7 cellular contexts compared by ENCODE assay signal in genomic region chr7:38350777-38351176, GRCh38.
DNase-seq lines count a peak whose midpoint lies in the region; ATAC-seq and TF ChIP-seq lines count a peak whose summit lies in the region.
"Not testable (repeated sequence)": the region's sequence is repeated elsewhere in the genome, so short reads cannot be mapped to it uniquely, and the experiment has no call there.

No MANE protein-coding gene starts in this region.

- DNase-seq in CD8-positive, alpha-beta memory T cell; Jurkat, Clone E6-1 (ENCODE audit: low read depth, low spot score); T-cell; activated CD4-positive, alpha-beta memory T cell treated with anti-CD3 and anti-CD28 coated beads, Interleukin-2, amount 10 ng/mL, durations not matched to agents 7 days and 5 days; activated naive CD4-positive, alpha-beta T cell treated with anti-CD3 and anti-CD28 coated beads for 36 hours; effector memory CD4-positive, alpha-beta T cell: not testable (repeated sequence)

- not testable (repeated sequence) for H3K36me3 ChIP-seq in CD8-positive, alpha-beta memory T cell (ENCODE audit: insufficient read depth, low read length); effector memory CD4-positive, alpha-beta T cell (ENCODE audit: control insufficient read depth, insufficient read depth, low read length); neutrophil

- intact Hi-C loops in activated naive CD4-positive, alpha-beta T cell treated with anti-CD3 and anti-CD28 coated beads for 36 hours (cut with micrococcal nuclease): not testable (repeated sequence)

- TF ChIP-seq CTCF in neutrophil (IDR thresholded peaks at IDR 0.05): not testable (repeated sequence)

- peak overlapping the region in 7 of 8 donors; percentile 65 to 98 (median 92) for H3K27ac Mint-ChIP-seq in CD8-positive, alpha-beta memory T cell
- H3K27ac Mint-ChIP-seq in T-cell: peak overlapping the region; percentile 98
- peak overlapping the region; percentile 84 for H3K27ac Mint-ChIP-seq in activated CD4-positive, alpha-beta memory T cell treated with anti-CD3 and anti-CD28 coated beads, Interleukin-2, amount 10 ng/mL, durations not matched to agents 7 days and 5 days
- peak overlapping the region; percentile 96 for H3K27ac Mint-ChIP-seq in activated naive CD4-positive, alpha-beta T cell treated with anti-CD3 and anti-CD28 coated beads for 36 hours

- CTCF ChIA-PET in CD8-positive, alpha-beta memory T cell (lab: Charles Lee): not testable (repeated sequence)
- CTCF ChIA-PET in T-cell (lab: Charles Lee): interaction anchor here (0.6 to 3.4 kb wide), 6 partner anchors 10 to 135 kb away, joined by 3 to 20 read pairs (median 4); no protein-coding TSS in a partner anchor
- CTCF ChIA-PET in activated CD4-positive, alpha-beta memory T cell treated with anti-CD3 and anti-CD28 coated beads, Interleukin-2, amount 10 ng/mL, durations not matched to agents 7 days and 5 days (lab: Charles Lee): interaction anchor here (2.5 to 6.4 kb wide), 2 partner anchors 15 to 135 kb away, joined by 9 to 44 read pairs; no protein-coding TSS in a partner anchor
- CTCF ChIA-PET in activated naive CD4-positive, alpha-beta T cell treated with anti-CD3 and anti-CD28 coated beads for 36 hours (lab: Charles Lee): interaction anchor here (0.7 kb wide), 1 partner anchor 15 kb away, joined by 3 read pairs; no protein-coding TSS in a partner anchor

- not testable (repeated sequence) for ATAC-seq in T-cell (replicated peaks in 1 of 4)

- H3K4me3 Mint-ChIP-seq in CD8-positive, alpha-beta memory T cell: peak overlapping the region in 6 of 7 donors; percentile 85 to 94 (median 92)
- peak overlapping the region; percentile 83 to 87 (median 86) for H3K4me3 Mint-ChIP-seq in T-cell
- H3K4me3 Mint-ChIP-seq in activated CD4-positive, alpha-beta memory T cell treated with anti-CD3 and anti-CD28 coated beads, Interleukin-2, amount 10 ng/mL, durations not matched to agents 7 days and 5 days: peak overlapping the region; percentile 69
- peak overlapping the region; percentile 79 for H3K4me3 Mint-ChIP-seq in activated naive CD4-positive, alpha-beta T cell treated with anti-CD3 and anti-CD28 coated beads for 36 hours

- not testable (repeated sequence) for H3K27ac ChIP-seq in CD8-positive, alpha-beta memory T cell (ENCODE audit: low read depth, low read length)
- peak overlapping the region; percentile 85 for H3K27ac ChIP-seq in effector memory CD4-positive, alpha-beta T cell (ENCODE audit: insufficient read depth, low read length, poor library complexity, severe bottlenecking)
- H3K27ac ChIP-seq in neutrophil: peak overlapping the region; percentile 62

- not testable (repeated sequence) for H3K27me3 Mint-ChIP-seq in CD8-positive, alpha-beta memory T cell; T-cell; activated CD4-positive, alpha-beta memory T cell treated with anti-CD3 and anti-CD28 coated beads, Interleukin-2, amount 10 ng/mL, durations not matched to agents 7 days and 5 days; activated naive CD4-positive, alpha-beta T cell treated with anti-CD3 and anti-CD28 coated beads for 36 hours (ENCODE audit: low read depth)

- H3K9me3 Mint-ChIP-seq in CD8-positive, alpha-beta memory T cell; T-cell; activated CD4-positive, alpha-beta memory T cell treated with anti-CD3 and anti-CD28 coated beads, Interleukin-2, amount 10 ng/mL, durations not matched to agents 7 days and 5 days; activated naive CD4-positive, alpha-beta T cell treated with anti-CD3 and anti-CD28 coated beads for 36 hours: not testable (repeated sequence)

- peaks cover 12 to 35% (median 34%) of the 10 kb centered on the region in 3 donors for H3K4me1 Mint-ChIP-seq in CD8-positive, alpha-beta memory T cell
- peaks cover 62 to 71% (median 68%) of the 10 kb centered on the region in 3 donors for H3K4me1 Mint-ChIP-seq in T-cell
- peaks cover 31% of the 10 kb centered on the region for H3K4me1 Mint-ChIP-seq in activated CD4-positive, alpha-beta memory T cell treated with anti-CD3 and anti-CD28 coated beads, Interleukin-2, amount 10 ng/mL, durations not matched to agents 7 days and 5 days
- H3K4me1 Mint-ChIP-seq in activated naive CD4-positive, alpha-beta T cell treated with anti-CD3 and anti-CD28 coated beads for 36 hours (ENCODE audit: low read depth): peaks cover 24% of the 10 kb centered on the region

- POLR2A ChIA-PET in CD8-positive, alpha-beta memory T cell (lab: Charles Lee); T-cell (lab: Charles Lee); activated CD4-positive, alpha-beta memory T cell treated with anti-CD3 and anti-CD28 coated beads, Interleukin-2, amount 10 ng/mL, durations not matched to agents 7 days and 5 days (lab: Charles Lee): not testable (repeated sequence)

- peak overlapping the region; percentile 32 for H3K4me3 ChIP-seq in CD8-positive, alpha-beta memory T cell (ENCODE audit: low read length)
- peak overlapping the region; percentile 51 for H3K4me3 ChIP-seq in Jurkat, Clone E6-1 (ENCODE audit: low read length)
- H3K4me3 ChIP-seq in effector memory CD4-positive, alpha-beta T cell (ENCODE audit: insufficient read depth, low read depth, low read length, poor library complexity, severe bottlenecking); neutrophil (ENCODE audit: low read depth in 1 of 2, low read length in 1 of 2): not testable (repeated sequence)

- H3K27me3 ChIP-seq in CD8-positive, alpha-beta memory T cell (ENCODE audit: insufficient read depth, low read length, poor library complexity, severe bottlenecking); effector memory CD4-positive, alpha-beta T cell (replicated peaks; ENCODE audit: control insufficient read depth, insufficient read depth, low read length, poor library complexity, severe bottlenecking); neutrophil: not testable (repeated sequence)

- not testable (repeated sequence) for H3K4me1 ChIP-seq in CD8-positive, alpha-beta memory T cell (ENCODE audit: insufficient read depth, low read length); effector memory CD4-positive, alpha-beta T cell (ENCODE audit: control insufficient read depth, insufficient read depth, low read length, poor library complexity, severe bottlenecking)
- peaks cover 3 to 20% of the 10 kb centered on the region in 2 experiments for H3K4me1 ChIP-seq in neutrophil (ENCODE audit: control insufficient read depth in 1 of 2, insufficient read depth in 1 of 2, low read depth in 1 of 2, low read length in 1 of 2)

- peaks cover 0 to 18% (median 3%) of the 10 kb centered on the region in 3 donors for H3K36me3 Mint-ChIP-seq in CD8-positive, alpha-beta memory T cell
- peaks cover 14% of the 10 kb centered on the region for H3K36me3 Mint-ChIP-seq in T-cell
- H3K36me3 Mint-ChIP-seq in activated CD4-positive, alpha-beta memory T cell treated with anti-CD3 and anti-CD28 coated beads, Interleukin-2, amount 10 ng/mL, durations not matched to agents 7 days and 5 days (ENCODE audit: low read depth); activated naive CD4-positive, alpha-beta T cell treated with anti-CD3 and anti-CD28 coated beads for 36 hours (ENCODE audit: low read depth): not testable (repeated sequence)

- not testable (repeated sequence) for H3K9me3 ChIP-seq in CD8-positive, alpha-beta memory T cell (ENCODE audit: low read length); effector memory CD4-positive, alpha-beta T cell (ENCODE audit: control insufficient read depth, low read length); neutrophil
